In the genomic region with DNA sequence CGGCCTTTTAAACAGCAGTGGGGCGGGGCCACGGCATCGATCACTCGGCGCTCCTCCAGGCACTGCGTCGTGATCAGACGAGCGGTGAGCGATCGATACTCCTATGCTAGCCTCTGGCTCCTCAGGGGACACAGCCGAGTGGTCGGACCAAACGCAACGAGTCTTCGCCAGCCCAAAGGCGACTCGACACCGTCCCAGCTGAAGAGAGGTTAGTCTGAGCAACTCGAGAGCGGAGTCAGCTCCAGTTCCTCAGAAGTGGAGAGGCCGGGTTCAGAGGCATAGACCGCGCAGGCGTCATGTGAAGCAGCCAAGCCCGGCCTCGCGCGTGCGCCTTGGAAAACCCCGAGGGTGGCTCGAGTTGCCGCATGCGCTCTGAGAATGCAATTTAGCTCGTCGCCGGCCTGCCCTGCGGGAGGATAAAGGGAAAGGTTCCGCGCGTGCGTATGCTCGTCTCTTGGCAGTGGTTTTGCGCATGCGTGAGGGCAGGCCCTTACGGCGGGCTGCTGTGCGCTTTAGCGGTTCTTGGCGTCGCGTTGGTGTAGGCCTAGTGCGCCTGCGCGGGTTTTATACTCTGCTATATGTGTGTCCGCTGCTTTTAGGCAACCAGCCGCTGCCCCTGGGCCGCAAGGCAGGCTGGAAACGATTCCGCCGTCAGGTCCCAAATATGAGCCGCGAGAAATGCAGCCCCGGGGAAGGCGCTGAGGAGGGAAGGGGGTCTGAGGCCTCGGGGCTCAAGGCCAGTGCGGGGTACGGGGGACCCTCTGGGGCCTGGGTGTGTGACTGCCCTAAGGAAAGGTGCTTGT, we compare ENCODE assay signal across 1 cellular context.
TF ChIP-seq lines count a peak whose summit lies in the region.

A gene (plus strand): TSS at position 98 of the 803 bp plus-strand sequence. CDS start 6,598 bp downstream, outside the sequence.

TF ChIP-seq in K562, 482 proteins besides CTCF, POLR2A, EP300 and RAD21 (continued from another document and continues in another):
- no peak for TF ChIP-seq SMAD3 (CRISPR knock-in tag; conservative IDR thresholded peaks at IDR 0.05)
- no peak for TF ChIP-seq MCM5 (IDR thresholded peaks at IDR 0.05; ENCODE audit: low read depth)
- TF ChIP-seq GABPB1 (CRISPR knock-in tag; IDR thresholded peaks at IDR 0.05) = peak; percentile 16; the same call in 1 of the 2 replicates
- TF ChIP-seq ZBTB7A (IDR thresholded peaks at IDR 0.05; ENCODE audit: borderline replicate concordance, control insufficient read depth, low read depth, low read length) = no peak
- TF ChIP-seq, protein P1, sequence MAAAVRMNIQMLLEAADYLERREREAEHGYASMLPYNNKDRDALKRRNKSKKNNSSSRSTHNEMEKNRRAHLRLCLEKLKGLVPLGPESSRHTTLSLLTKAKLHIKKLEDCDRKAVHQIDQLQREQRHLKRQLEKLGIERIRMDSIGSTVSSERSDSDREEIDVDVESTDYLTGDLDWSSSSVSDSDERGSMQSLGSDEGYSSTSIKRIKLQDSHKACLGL (CRISPR knock-in tag; IDR thresholded peaks at IDR 0.05; ENCODE audit: borderline replicate concordance, poor library complexity, severe bottlenecking) = no peak
- TF ChIP-seq, protein P2, sequence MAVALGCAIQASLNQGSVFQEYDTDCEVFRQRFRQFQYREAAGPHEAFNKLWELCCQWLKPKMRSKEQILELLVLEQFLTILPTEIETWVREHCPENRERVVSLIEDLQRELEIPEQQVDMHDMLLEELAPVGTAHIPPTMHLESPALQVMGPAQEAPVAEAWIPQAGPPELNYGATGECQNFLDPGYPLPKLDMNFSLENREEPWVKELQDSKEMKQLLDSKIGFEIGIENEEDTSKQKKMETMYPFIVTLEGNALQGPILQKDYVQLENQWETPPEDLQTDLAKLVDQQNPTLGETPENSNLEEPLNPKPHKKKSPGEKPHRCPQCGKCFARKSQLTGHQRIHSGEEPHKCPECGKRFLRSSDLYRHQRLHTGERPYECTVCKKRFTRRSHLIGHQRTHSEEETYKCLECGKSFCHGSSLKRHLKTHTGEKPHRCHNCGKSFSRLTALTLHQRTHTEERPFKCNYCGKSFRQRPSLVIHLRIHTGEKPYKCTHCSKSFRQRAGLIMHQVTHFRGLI (CRISPR knock-in tag; IDR thresholded peaks at IDR 0.05) = no peak
- TF ChIP-seq ZNF764 (CRISPR knock-in tag; IDR thresholded peaks at IDR 0.05; ENCODE audit: low read depth) = no peak
- TF ChIP-seq, protein P3, sequence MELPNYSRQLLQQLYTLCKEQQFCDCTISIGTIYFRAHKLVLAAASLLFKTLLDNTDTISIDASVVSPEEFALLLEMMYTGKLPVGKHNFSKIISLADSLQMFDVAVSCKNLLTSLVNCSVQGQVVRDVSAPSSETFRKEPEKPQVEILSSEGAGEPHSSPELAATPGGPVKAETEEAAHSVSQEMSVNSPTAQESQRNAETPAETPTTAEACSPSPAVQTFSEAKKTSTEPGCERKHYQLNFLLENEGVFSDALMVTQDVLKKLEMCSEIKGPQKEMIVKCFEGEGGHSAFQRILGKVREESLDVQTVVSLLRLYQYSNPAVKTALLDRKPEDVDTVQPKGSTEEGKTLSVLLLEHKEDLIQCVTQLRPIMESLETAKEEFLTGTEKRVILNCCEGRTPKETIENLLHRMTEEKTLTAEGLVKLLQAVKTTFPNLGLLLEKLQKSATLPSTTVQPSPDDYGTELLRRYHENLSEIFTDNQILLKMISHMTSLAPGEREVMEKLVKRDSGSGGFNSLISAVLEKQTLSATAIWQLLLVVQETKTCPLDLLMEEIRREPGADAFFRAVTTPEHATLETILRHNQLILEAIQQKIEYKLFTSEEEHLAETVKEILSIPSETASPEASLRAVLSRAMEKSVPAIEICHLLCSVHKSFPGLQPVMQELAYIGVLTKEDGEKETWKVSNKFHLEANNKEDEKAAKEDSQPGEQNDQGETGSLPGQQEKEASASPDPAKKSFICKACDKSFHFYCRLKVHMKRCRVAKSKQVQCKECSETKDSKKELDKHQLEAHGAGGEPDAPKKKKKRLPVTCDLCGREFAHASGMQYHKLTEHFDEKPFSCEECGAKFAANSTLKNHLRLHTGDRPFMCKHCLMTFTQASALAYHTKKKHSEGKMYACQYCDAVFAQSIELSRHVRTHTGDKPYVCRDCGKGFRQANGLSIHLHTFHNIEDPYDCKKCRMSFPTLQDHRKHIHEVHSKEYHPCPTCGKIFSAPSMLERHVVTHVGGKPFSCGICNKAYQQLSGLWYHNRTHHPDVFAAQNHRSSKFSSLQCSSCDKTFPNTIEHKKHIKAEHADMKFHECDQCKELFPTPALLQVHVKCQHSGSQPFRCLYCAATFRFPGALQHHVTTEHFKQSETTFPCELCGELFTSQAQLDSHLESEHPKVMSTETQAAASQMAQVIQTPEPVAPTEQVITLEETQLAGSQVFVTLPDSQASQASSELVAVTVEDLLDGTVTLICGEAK (IDR thresholded peaks at IDR 0.05) = peak; percentile 63; the same call in 1 of the 2 replicates
- TF ChIP-seq, protein P3 (CRISPR knock-in tag; IDR thresholded peaks at IDR 0.05) = no peak
- no peak for TF ChIP-seq NFXL1 (CRISPR knock-in tag; IDR thresholded peaks at IDR 0.05)
- TF ChIP-seq SRF (CRISPR knock-in tag; IDR thresholded peaks at IDR 0.05) = no peak
- TF ChIP-seq ZNF57 (CRISPR knock-in tag; IDR thresholded peaks at IDR 0.05) = no peak
- TF ChIP-seq CTBP1 (IDR thresholded peaks at IDR 0.05; ENCODE audit: borderline replicate concordance) = peak; percentile 70
- no peak for TF ChIP-seq HNRNPH1 (optimal IDR thresholded peaks at IDR 0.05; ENCODE audit: low read depth, low read length)
- peak; percentile 94 for TF ChIP-seq SUPT5H (IDR thresholded peaks at IDR 0.05)
- TF ChIP-seq, protein P4, sequence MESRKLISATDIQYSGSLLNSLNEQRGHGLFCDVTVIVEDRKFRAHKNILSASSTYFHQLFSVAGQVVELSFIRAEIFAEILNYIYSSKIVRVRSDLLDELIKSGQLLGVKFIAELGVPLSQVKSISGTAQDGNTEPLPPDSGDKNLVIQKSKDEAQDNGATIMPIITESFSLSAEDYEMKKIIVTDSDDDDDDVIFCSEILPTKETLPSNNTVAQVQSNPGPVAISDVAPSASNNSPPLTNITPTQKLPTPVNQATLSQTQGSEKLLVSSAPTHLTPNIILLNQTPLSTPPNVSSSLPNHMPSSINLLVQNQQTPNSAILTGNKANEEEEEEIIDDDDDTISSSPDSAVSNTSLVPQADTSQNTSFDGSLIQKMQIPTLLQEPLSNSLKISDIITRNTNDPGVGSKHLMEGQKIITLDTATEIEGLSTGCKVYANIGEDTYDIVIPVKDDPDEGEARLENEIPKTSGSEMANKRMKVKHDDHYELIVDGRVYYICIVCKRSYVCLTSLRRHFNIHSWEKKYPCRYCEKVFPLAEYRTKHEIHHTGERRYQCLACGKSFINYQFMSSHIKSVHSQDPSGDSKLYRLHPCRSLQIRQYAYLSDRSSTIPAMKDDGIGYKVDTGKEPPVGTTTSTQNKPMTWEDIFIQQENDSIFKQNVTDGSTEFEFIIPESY (CRISPR knock-in tag; IDR thresholded peaks at IDR 0.05) = no peak
- TF ChIP-seq CSDE1 (IDR thresholded peaks at IDR 0.05) = no peak
- no peak for TF ChIP-seq ETV6 (IDR thresholded peaks at IDR 0.05; ENCODE audit: borderline replicate concordance in 1 of 2, low read depth in 2 of 2, low read length in 1 of 2)
- no peak for TF ChIP-seq ETV6 (CRISPR knock-in tag; IDR thresholded peaks at IDR 0.05; ENCODE audit: borderline replicate concordance)
- no peak for TF ChIP-seq RBM34 (IDR thresholded peaks at IDR 0.05; ENCODE audit: borderline replicate concordance, insufficient read depth, low read length)
- TF ChIP-seq LCOR (CRISPR knock-in tag; IDR thresholded peaks at IDR 0.05) = no peak; the same call in 1 of the 2 replicates
- TF ChIP-seq SMC3 (conservative IDR thresholded peaks at IDR 0.05; ENCODE audit: insufficient read depth, low read depth, low read length) = no peak; the same call in 1 of the 2 replicates
- TF ChIP-seq, protein P5, sequence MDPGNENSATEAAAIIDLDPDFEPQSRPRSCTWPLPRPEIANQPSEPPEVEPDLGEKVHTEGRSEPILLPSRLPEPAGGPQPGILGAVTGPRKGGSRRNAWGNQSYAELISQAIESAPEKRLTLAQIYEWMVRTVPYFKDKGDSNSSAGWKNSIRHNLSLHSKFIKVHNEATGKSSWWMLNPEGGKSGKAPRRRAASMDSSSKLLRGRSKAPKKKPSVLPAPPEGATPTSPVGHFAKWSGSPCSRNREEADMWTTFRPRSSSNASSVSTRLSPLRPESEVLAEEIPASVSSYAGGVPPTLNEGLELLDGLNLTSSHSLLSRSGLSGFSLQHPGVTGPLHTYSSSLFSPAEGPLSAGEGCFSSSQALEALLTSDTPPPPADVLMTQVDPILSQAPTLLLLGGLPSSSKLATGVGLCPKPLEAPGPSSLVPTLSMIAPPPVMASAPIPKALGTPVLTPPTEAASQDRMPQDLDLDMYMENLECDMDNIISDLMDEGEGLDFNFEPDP (CRISPR knock-in tag; IDR thresholded peaks at IDR 0.05) = no peak
- TF ChIP-seq ARID1B (IDR thresholded peaks at IDR 0.05) = no peak
- no peak for TF ChIP-seq HMG20B (CRISPR knock-in tag; IDR thresholded peaks at IDR 0.05)
- TF ChIP-seq, protein P6, sequence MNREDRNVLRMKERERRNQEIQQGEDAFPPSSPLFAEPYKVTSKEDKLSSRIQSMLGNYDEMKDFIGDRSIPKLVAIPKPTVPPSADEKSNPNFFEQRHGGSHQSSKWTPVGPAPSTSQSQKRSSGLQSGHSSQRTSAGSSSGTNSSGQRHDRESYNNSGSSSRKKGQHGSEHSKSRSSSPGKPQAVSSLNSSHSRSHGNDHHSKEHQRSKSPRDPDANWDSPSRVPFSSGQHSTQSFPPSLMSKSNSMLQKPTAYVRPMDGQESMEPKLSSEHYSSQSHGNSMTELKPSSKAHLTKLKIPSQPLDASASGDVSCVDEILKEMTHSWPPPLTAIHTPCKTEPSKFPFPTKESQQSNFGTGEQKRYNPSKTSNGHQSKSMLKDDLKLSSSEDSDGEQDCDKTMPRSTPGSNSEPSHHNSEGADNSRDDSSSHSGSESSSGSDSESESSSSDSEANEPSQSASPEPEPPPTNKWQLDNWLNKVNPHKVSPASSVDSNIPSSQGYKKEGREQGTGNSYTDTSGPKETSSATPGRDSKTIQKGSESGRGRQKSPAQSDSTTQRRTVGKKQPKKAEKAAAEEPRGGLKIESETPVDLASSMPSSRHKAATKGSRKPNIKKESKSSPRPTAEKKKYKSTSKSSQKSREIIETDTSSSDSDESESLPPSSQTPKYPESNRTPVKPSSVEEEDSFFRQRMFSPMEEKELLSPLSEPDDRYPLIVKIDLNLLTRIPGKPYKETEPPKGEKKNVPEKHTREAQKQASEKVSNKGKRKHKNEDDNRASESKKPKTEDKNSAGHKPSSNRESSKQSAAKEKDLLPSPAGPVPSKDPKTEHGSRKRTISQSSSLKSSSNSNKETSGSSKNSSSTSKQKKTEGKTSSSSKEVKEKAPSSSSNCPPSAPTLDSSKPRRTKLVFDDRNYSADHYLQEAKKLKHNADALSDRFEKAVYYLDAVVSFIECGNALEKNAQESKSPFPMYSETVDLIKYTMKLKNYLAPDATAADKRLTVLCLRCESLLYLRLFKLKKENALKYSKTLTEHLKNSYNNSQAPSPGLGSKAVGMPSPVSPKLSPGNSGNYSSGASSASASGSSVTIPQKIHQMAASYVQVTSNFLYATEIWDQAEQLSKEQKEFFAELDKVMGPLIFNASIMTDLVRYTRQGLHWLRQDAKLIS (CRISPR knock-in tag; IDR thresholded peaks at IDR 0.05) = no peak; the same call in 1 of the 2 replicates
- TF ChIP-seq, protein P7, sequence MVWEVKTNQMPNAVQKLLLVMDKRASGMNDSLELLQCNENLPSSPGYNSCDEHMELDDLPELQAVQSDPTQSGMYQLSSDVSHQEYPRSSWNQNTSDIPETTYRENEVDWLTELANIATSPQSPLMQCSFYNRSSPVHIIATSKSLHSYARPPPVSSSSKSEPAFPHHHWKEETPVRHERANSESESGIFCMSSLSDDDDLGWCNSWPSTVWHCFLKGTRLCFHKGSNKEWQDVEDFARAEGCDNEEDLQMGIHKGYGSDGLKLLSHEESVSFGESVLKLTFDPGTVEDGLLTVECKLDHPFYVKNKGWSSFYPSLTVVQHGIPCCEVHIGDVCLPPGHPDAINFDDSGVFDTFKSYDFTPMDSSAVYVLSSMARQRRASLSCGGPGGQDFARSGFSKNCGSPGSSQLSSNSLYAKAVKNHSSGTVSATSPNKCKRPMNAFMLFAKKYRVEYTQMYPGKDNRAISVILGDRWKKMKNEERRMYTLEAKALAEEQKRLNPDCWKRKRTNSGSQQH (CRISPR knock-in tag; IDR thresholded peaks at IDR 0.05) = 0 out of 2 replicates have a peak, but pooled peaks have one; percentile 41
- no peak for TF ChIP-seq TAL1 (IDR thresholded peaks at IDR 0.05)
- peak in 1 of 2 experiments; percentile 31; a peak in 1 of 4 replicates for TF ChIP-seq TEAD1 (CRISPR knock-in tag; IDR thresholded peaks at IDR 0.05)
- no peak for TF ChIP-seq HNRNPUL1 (IDR thresholded peaks at IDR 0.05; ENCODE audit: low read length)
- TF ChIP-seq, protein P8, sequence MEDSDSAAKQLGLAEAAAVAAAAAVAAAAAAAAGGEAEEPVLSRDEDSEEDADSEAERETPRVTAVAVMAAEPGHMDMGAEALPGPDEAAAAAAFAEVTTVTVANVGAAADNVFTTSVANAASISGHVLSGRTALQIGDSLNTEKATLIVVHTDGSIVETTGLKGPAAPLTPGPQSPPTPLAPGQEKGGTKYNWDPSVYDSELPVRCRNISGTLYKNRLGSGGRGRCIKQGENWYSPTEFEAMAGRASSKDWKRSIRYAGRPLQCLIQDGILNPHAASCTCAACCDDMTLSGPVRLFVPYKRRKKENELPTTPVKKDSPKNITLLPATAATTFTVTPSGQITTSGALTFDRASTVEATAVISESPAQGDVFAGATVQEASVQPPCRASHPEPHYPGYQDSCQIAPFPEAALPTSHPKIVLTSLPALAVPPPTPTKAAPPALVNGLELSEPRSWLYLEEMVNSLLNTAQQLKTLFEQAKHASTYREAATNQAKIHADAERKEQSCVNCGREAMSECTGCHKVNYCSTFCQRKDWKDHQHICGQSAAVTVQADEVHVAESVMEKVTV (CRISPR knock-in tag; IDR thresholded peaks at IDR 0.05) = no peak
